Comparison of ENCODE assay signal across 7 cellular contexts in genomic region chr4:4348585-4348984, GRCh38. TPM values are rescaled to one million over a fixed set of nuclear protein-coding genes. Genes with fewer than 3 reads are reported as not detected.
DNase-seq lines count a peak whose midpoint lies in the region; ATAC-seq, FAIRE-seq and TF ChIP-seq lines count a peak whose summit lies in the region.
"Not testable (repeated sequence)": the region's sequence is repeated elsewhere in the genome, so short reads cannot be mapped to it uniquely, and the experiment has no call there.

No MANE protein-coding gene starts in this region.

- peaks cover 0 to 20% (median 9%) of the 10 kb centered on the region in 3 donors for H3K36me3 Mint-ChIP-seq in CD8-positive, alpha-beta memory T cell
- H3K36me3 Mint-ChIP-seq in activated CD4-positive, alpha-beta T cell treated with anti-CD3 and anti-CD28 coated beads, Interleukin-2, amount 10 ng/mL, durations not matched to agents 24 days and 14 days (ENCODE audit: low read depth); activated T-cell treated with anti-CD3 and anti-CD28 coated beads, Interleukin-2, amount 50 U/mL, for 4 hours (ENCODE audit: insufficient read depth); activated naive CD4-positive, alpha-beta T cell treated with anti-CD3 and anti-CD28 coated beads, Interleukin-2, amount 50 U/mL, for 24 hours: not testable (repeated sequence)

- peak; percentile 23 to 35 for ATAC-seq in activated T-cell treated with anti-CD3 and anti-CD28 coated beads, Interleukin-2, amount 50 U/mL, for 4 hours

- not testable (repeated sequence) for TF ChIP-seq CTCF in OCI-LY1 (IDR thresholded peaks at IDR 0.05; ENCODE audit: low read length); H1 (IDR thresholded peaks at IDR 0.05; ENCODE audit: control extremely low read depth in 1 of 3, insufficient read depth in 1 of 3, low read depth in 1 of 3, low read length in 3 of 3)

- H3K9ac ChIP-seq in OCI-LY1 (ENCODE audit: low read length); H1 (replicated peaks in 1 of 4; ENCODE audit: extremely low read depth in 1 of 4, low read depth in 3 of 4, low read length in 3 of 4): not testable (repeated sequence)

- not testable (repeated sequence) for H3K27me3 ChIP-seq in CD8-positive, alpha-beta memory T cell (ENCODE audit: insufficient read depth, low read length, poor library complexity, severe bottlenecking); OCI-LY1 (ENCODE audit: insufficient read depth, low read length); H1 (replicated peaks in 1 of 4; ENCODE audit: control insufficient read depth in 3 of 4, extremely low read depth in 1 of 4, insufficient read depth in 3 of 4, low read length in 3 of 4)

- not testable (repeated sequence) for H3K27ac ChIP-seq in CD8-positive, alpha-beta memory T cell (ENCODE audit: low read depth, low read length); H1 (ENCODE audit: low read depth, low read length)
- H3K27ac ChIP-seq in OCI-LY1 (ENCODE audit: low read depth, low read length, poor library complexity, severe bottlenecking): peak overlapping the region; percentile 65

- H3K27me3 Mint-ChIP-seq in CD8-positive, alpha-beta memory T cell; activated CD4-positive, alpha-beta T cell treated with anti-CD3 and anti-CD28 coated beads, Interleukin-2, amount 10 ng/mL, durations not matched to agents 24 days and 14 days; activated T-cell treated with anti-CD3 and anti-CD28 coated beads, Interleukin-2, amount 50 U/mL, for 4 hours (ENCODE audit: low read depth); activated naive CD4-positive, alpha-beta T cell treated with anti-CD3 and anti-CD28 coated beads, Interleukin-2, amount 50 U/mL, for 24 hours: not testable (repeated sequence)

- H3K79me1 ChIP-seq in H1 (ENCODE audit: low read depth, low read length): not testable (repeated sequence)

- H3K14ac ChIP-seq in H1 (ENCODE audit: insufficient read length): not testable (repeated sequence)

- not testable (repeated sequence) for H4K91ac ChIP-seq in H1 (replicated peaks; ENCODE audit: insufficient read length, low read length)

- H3F3A ChIP-seq in OCI-LY1 (ENCODE audit: insufficient read depth, low read length): not testable (repeated sequence)

- not testable (repeated sequence) for H2AFZ ChIP-seq in OCI-LY1 (ENCODE audit: low read length); H1 (ENCODE audit: low read length)

- not testable (repeated sequence) for H2BK20ac ChIP-seq in H1 (ENCODE audit: low read length)

- H3K23ac ChIP-seq in H1 (ENCODE audit: insufficient read length): not testable (repeated sequence)

- H3K36me3 ChIP-seq in CD8-positive, alpha-beta memory T cell (ENCODE audit: insufficient read depth, low read length); H1 (ENCODE audit: control insufficient read depth in 2 of 4, insufficient read depth in 4 of 4, low read length in 3 of 4): not testable (repeated sequence)
- peaks cover 10% of the 10 kb centered on the region for H3K36me3 ChIP-seq in OCI-LY1 (ENCODE audit: insufficient read depth, low read length)

- not testable (repeated sequence) for H3K23me2 ChIP-seq in H1 (ENCODE audit: low read depth, low read length)

- not testable (repeated sequence) for H3K9me2 ChIP-seq in OCI-LY1 (ENCODE audit: low read depth, low read length)

- not testable (repeated sequence) for TF ChIP-seq EP300 in H1 (IDR thresholded peaks at IDR 0.05; ENCODE audit: borderline replicate concordance in 1 of 2, low read depth in 2 of 2, low read length in 2 of 2)

- not testable (repeated sequence) for H3K4ac ChIP-seq in H1 (replicated peaks; ENCODE audit: insufficient read length, low read depth, low read length)

- H3K79me2 ChIP-seq in OCI-LY1 (ENCODE audit: insufficient read depth, low read length); H1 (ENCODE audit: control insufficient read depth in 1 of 2, insufficient read depth in 2 of 2, low read length in 2 of 2): not testable (repeated sequence)

- not testable (repeated sequence) for H3K18ac ChIP-seq in H1 (ENCODE audit: extremely low read depth, low read length)

- H2BK120ac ChIP-seq in H1 (replicated peaks; ENCODE audit: low read depth, low read length): not testable (repeated sequence)

- H2BK5ac ChIP-seq in H1 (ENCODE audit: low read depth, low read length): not testable (repeated sequence)

- peaks cover 21 to 45% (median 33%) of the 10 kb centered on the region in 3 donors for H3K4me1 Mint-ChIP-seq in CD8-positive, alpha-beta memory T cell
- peaks cover 14% of the 10 kb centered on the region for H3K4me1 Mint-ChIP-seq in activated CD4-positive, alpha-beta T cell treated with anti-CD3 and anti-CD28 coated beads, Interleukin-2, amount 10 ng/mL, durations not matched to agents 24 days and 14 days
- peaks cover 23% of the 10 kb centered on the region for H3K4me1 Mint-ChIP-seq in activated T-cell treated with anti-CD3 and anti-CD28 coated beads, Interleukin-2, amount 50 U/mL, for 4 hours (ENCODE audit: low read depth)
- H3K4me1 Mint-ChIP-seq in activated naive CD4-positive, alpha-beta T cell treated with anti-CD3 and anti-CD28 coated beads, Interleukin-2, amount 50 U/mL, for 24 hours: peaks cover 27% of the 10 kb centered on the region

- not testable (repeated sequence) for TF ChIP-seq POLR2A in H1 (IDR thresholded peaks at IDR 0.05; ENCODE audit: control extremely low read depth in 1 of 2, low read depth in 2 of 2, low read length in 2 of 2)

- CTCF ChIA-PET in CD8-positive, alpha-beta memory T cell (lab: Charles Lee): interaction anchor here (0.8 to 4.5 kb wide), 8 partner anchors 9 to 176 kb away, joined by 3 to 21 read pairs (median 4); partner anchors contain the start of gene NSG1
- CTCF ChIA-PET in H1 (lab: Charles Lee; ENCODE audit: partially characterized antibody): interaction anchor here (0.7 to 1.8 kb wide), 5 partner anchors 9 to 81 kb away, joined by 3 to 5 read pairs (median 3); no protein-coding TSS in a partner anchor

- not testable (repeated sequence) for H4K20me1 ChIP-seq in OCI-LY1 (ENCODE audit: insufficient read depth, low read length); H1 (replicated peaks in 1 of 2; ENCODE audit: control insufficient read depth in 1 of 2, insufficient read depth in 2 of 2, low read length in 2 of 2)

- peak overlapping the region; percentile 14 to 84 (median 71) for H3K4me3 Mint-ChIP-seq in CD8-positive, alpha-beta memory T cell
- H3K4me3 Mint-ChIP-seq in activated CD4-positive, alpha-beta T cell treated with anti-CD3 and anti-CD28 coated beads, Interleukin-2, amount 10 ng/mL, durations not matched to agents 24 days and 14 days: peak overlapping the region; percentile 36
- H3K4me3 Mint-ChIP-seq in activated T-cell treated with anti-CD3 and anti-CD28 coated beads, Interleukin-2, amount 50 U/mL, for 4 hours: not testable (repeated sequence)
- peak overlapping the region; percentile 17 for H3K4me3 Mint-ChIP-seq in activated naive CD4-positive, alpha-beta T cell treated with anti-CD3 and anti-CD28 coated beads, Interleukin-2, amount 50 U/mL, for 24 hours

- not testable (repeated sequence) for H3K4me3 ChIP-seq in CD8-positive, alpha-beta memory T cell (ENCODE audit: low read length); OCI-LY1 (ENCODE audit: low read depth, low read length, poor library complexity, severe bottlenecking); H1 (ENCODE audit: extremely low read depth in 1 of 4, insufficient read depth in 2 of 4, low read depth in 3 of 4, low read length in 4 of 4)

- not testable (repeated sequence) for H2AK5ac ChIP-seq in H1 (ENCODE audit: low read depth, low read length)

- not testable (repeated sequence) for H4K8ac ChIP-seq in H1 (ENCODE audit: extremely low read depth, insufficient read depth, low read length)

- not testable (repeated sequence) for FAIRE-seq in H1 (lab: Jason Lieb, UNC)

- H3K4me2 ChIP-seq in OCI-LY1 (ENCODE audit: low read length); H1 (ENCODE audit: insufficient read depth in 1 of 2, low read depth in 2 of 2, low read length in 2 of 2): not testable (repeated sequence)

- not testable (repeated sequence) for H3K56ac ChIP-seq in H1 (replicated peaks; ENCODE audit: insufficient read length, low read depth, low read length)

- peaks cover 3 to 22% (median 9%) of the 10 kb centered on the region in 5 donors for H3K9me3 Mint-ChIP-seq in CD8-positive, alpha-beta memory T cell
- not testable (repeated sequence) for H3K9me3 Mint-ChIP-seq in activated CD4-positive, alpha-beta T cell treated with anti-CD3 and anti-CD28 coated beads, Interleukin-2, amount 10 ng/mL, durations not matched to agents 24 days and 14 days; activated T-cell treated with anti-CD3 and anti-CD28 coated beads, Interleukin-2, amount 50 U/mL, for 4 hours; activated naive CD4-positive, alpha-beta T cell treated with anti-CD3 and anti-CD28 coated beads, Interleukin-2, amount 50 U/mL, for 24 hours

- TF ChIP-seq RAD21 in H1 (IDR thresholded peaks at IDR 0.05 in 1 of 2, conservative IDR thresholded peaks at IDR 0.05 in 1 of 2; ENCODE audit: low read depth in 2 of 2, low read length in 2 of 2): not testable (repeated sequence)

- H2BK12ac ChIP-seq in H1 (ENCODE audit: low read depth, low read length): not testable (repeated sequence)

- H2BK15ac ChIP-seq in H1 (ENCODE audit: low read length): not testable (repeated sequence)

- intact Hi-C loops in activated CD4-positive, alpha-beta T cell treated with anti-CD3 and anti-CD28 coated beads, Interleukin-2, amount 10 ng/mL, durations not matched to agents 24 days and 14 days (cut with micrococcal nuclease): not testable (repeated sequence)

- not testable (repeated sequence) for H4K5ac ChIP-seq in H1 (ENCODE audit: insufficient read length, low read depth, low read length)

- POLR2A ChIA-PET in CD8-positive, alpha-beta memory T cell (lab: Charles Lee): interaction anchor here (1.8 to 2.4 kb wide), 2 partner anchors 39 to 100 kb away, joined by 10 read pairs; partner anchors contain the start of genes NSG1 and TMEM128
- POLR2A ChIA-PET in H1 (lab: Charles Lee; ENCODE audit: partially characterized antibody): not testable (repeated sequence)

- peak; percentile 13 to 86 (median 76) for DNase-seq in CD8-positive, alpha-beta memory T cell
- DNase-seq in activated CD4-positive, alpha-beta T cell treated with anti-CD3 and anti-CD28 coated beads, Interleukin-2, amount 10 ng/mL, durations not matched to agents 24 days and 14 days: peak; percentile 85
- not testable (repeated sequence) for DNase-seq in activated T-cell treated with anti-CD3 and anti-CD28 coated beads, Interleukin-2, amount 50 U/mL, for 4 hours; H1 (ENCODE audit: low read depth in 1 of 2, low spot score in 2 of 2)
- peak; percentile 1 for DNase-seq in stimulated activated CD8-positive, alpha-beta memory T cell treated with anti-CD3 and anti-CD28 coated beads, Interleukin-12 subunit alpha, Interleukin-12 subunit beta, amount 100 ng/mL, for 4 hours (ENCODE audit: low read depth)

- H3K27ac Mint-ChIP-seq in CD8-positive, alpha-beta memory T cell: peak overlapping the region; percentile 62 to 96 (median 92)
- not testable (repeated sequence) for H3K27ac Mint-ChIP-seq in activated CD4-positive, alpha-beta T cell treated with anti-CD3 and anti-CD28 coated beads, Interleukin-2, amount 10 ng/mL, durations not matched to agents 24 days and 14 days; activated naive CD4-positive, alpha-beta T cell treated with anti-CD3 and anti-CD28 coated beads, Interleukin-2, amount 50 U/mL, for 24 hours

- peaks cover 22% of the 10 kb centered on the region for H3K4me1 ChIP-seq in CD8-positive, alpha-beta memory T cell (ENCODE audit: insufficient read depth, low read length)
- peaks cover 43% of the 10 kb centered on the region for H3K4me1 ChIP-seq in OCI-LY1 (ENCODE audit: insufficient read depth, low read length, severe bottlenecking)
- not testable (repeated sequence) for H3K4me1 ChIP-seq in H1 (replicated peaks in 1 of 4; ENCODE audit: control insufficient read depth in 3 of 4, insufficient read depth in 4 of 4, low read length in 3 of 4)

- 81% methylated on average over 9 of the region's 9 CpGs; no CpG with 5 or more reads in 1 of the 2 experiments for WGBS in H1 (ENCODE audit: extremely low coverage in 1 of 2, insufficient coverage in 1 of 2, insufficient read length in 1 of 2, insufficient replicate concordance in 2 of 2, low coverage in 1 of 2, low lambda C conversion rate in 2 of 2, missing lambda C conversion rate in 1 of 2), 2 experiments

- H3K9me3 ChIP-seq in CD8-positive, alpha-beta memory T cell (ENCODE audit: low read length); OCI-LY1 (ENCODE audit: low read length); H1 (ENCODE audit: insufficient read depth in 2 of 2, low read depth in 1 of 2, low read length in 1 of 2): not testable (repeated sequence)

RNA-seq across cellular contexts. Expression of gene NSG1, which starts 38.3 kb away (rescaled TPM):
- total RNA-seq in CD8-positive, alpha-beta memory T cell: 10 to 100 TPM; 15.1 to 16.3 TPM
- 49.8 TPM for polyA plus RNA-seq in CD8-positive, alpha-beta memory T cell
- total RNA-seq in activated CD4-positive, alpha-beta T cell treated with anti-CD3 and anti-CD28 coated beads, Interleukin-2, amount 10 ng/mL, durations not matched to agents 24 days and 14 days: 0.09 and 0.44 TPM in 2 replicates
- 1 to 10 TPM; 1.2 to 3.5 (median 1.9) TPM for total RNA-seq in activated T-cell treated with anti-CD3 and anti-CD28 coated beads, Interleukin-2, amount 50 U/mL, for 4 hours
- total RNA-seq in H1 (2021; fragmentation: NEBNext Ultra II Directional; extraction: Animal tissue kit (Norgen Biotek cat#: 25700)): 56.6 and 61.4 TPM in 2 replicates
- polyA plus RNA-seq in H1 (2011; rRNA removed): 35.7 and 60.0 TPM in 2 replicates
- 34.1 TPM for polyA plus RNA-seq in H1 (2011; cell fraction: cytosol; rRNA removed)
- polyA plus RNA-seq in H1 (2011; cell fraction: nucleus; rRNA removed): 44.9 TPM
- 52.4 to 65.6 TPM (median 59.1 TPM) in 4 replicates for polyA plus RNA-seq in H1 (2012, experiment 1 of 2)
- polyA plus RNA-seq in H1 (2012, experiment 2 of 2): 30.2 TPM
- 44.8 TPM for polyA plus RNA-seq in H1 (2013, experiment 1 of 2)
- 56.6 TPM for polyA plus RNA-seq in H1 (2013, experiment 2 of 2)
- polyA minus RNA-seq in H1 (2011; rRNA and poly(A)+ RNA removed): 30.0 and 42.4 TPM in 2 replicates
- polyA minus RNA-seq in H1 (2011; cell fraction: cytosol; rRNA and poly(A)+ RNA removed): 14.4 TPM
- 11.0 TPM for polyA minus RNA-seq in H1 (2011; cell fraction: nucleus; rRNA and poly(A)+ RNA removed)

RNA-seq across cellular contexts. Expression of gene ZBTB49, which starts 58.5 kb away (rescaled TPM):
- 1 to 10 TPM; 7.9 to 8.7 TPM for total RNA-seq in CD8-positive, alpha-beta memory T cell
- 10.5 TPM for polyA plus RNA-seq in CD8-positive, alpha-beta memory T cell
- total RNA-seq in activated CD4-positive, alpha-beta T cell treated with anti-CD3 and anti-CD28 coated beads, Interleukin-2, amount 10 ng/mL, durations not matched to agents 24 days and 14 days: 7.2 and 8.6 TPM in 2 replicates
- 1 to 10 TPM; 4.5 to 6.9 (median 6.2) TPM for total RNA-seq in activated T-cell treated with anti-CD3 and anti-CD28 coated beads, Interleukin-2, amount 50 U/mL, for 4 hours
- 6.8 and 8.6 TPM in 2 replicates for total RNA-seq in H1 (2021; fragmentation: NEBNext Ultra II Directional; extraction: Animal tissue kit (Norgen Biotek cat#: 25700))
- 3.0 and 4.2 TPM in 2 replicates for polyA plus RNA-seq in H1 (2011; rRNA removed)
- polyA plus RNA-seq in H1 (2011; cell fraction: cytosol; rRNA removed): 4.5 TPM
- 5.7 TPM for polyA plus RNA-seq in H1 (2011; cell fraction: nucleus; rRNA removed)
- polyA plus RNA-seq in H1 (2012, experiment 1 of 2): 3.7 to 5.5 TPM (median 4.1 TPM) in 4 replicates
- polyA plus RNA-seq in H1 (2012, experiment 2 of 2): 1.3 TPM
- 3.2 TPM for polyA plus RNA-seq in H1 (2013, experiment 1 of 2)
- 3.0 TPM for polyA plus RNA-seq in H1 (2013, experiment 2 of 2)
- 8.1 and 9.1 TPM in 2 replicates for polyA minus RNA-seq in H1 (2011; rRNA and poly(A)+ RNA removed)
- 2.7 TPM for polyA minus RNA-seq in H1 (2011; cell fraction: cytosol; rRNA and poly(A)+ RNA removed)
- polyA minus RNA-seq in H1 (2011; cell fraction: nucleus; rRNA and poly(A)+ RNA removed): 8.5 TPM

RNA-seq across cellular contexts. Expression of gene LYAR, which starts 58.6 kb away (rescaled TPM):
- total RNA-seq in CD8-positive, alpha-beta memory T cell: 100 to 1,000 TPM in 1 of 2 experiments, 10 to 100 TPM in 1; 95.8 to 103 TPM
- 187 TPM for polyA plus RNA-seq in CD8-positive, alpha-beta memory T cell
- 93.9 and 95.5 TPM in 2 replicates for total RNA-seq in activated CD4-positive, alpha-beta T cell treated with anti-CD3 and anti-CD28 coated beads, Interleukin-2, amount 10 ng/mL, durations not matched to agents 24 days and 14 days
- 100 to 1,000 TPM; 114 to 129 (median 118) TPM for total RNA-seq in activated T-cell treated with anti-CD3 and anti-CD28 coated beads, Interleukin-2, amount 50 U/mL, for 4 hours
- 46.2 and 46.9 TPM in 2 replicates for total RNA-seq in H1 (2021; fragmentation: NEBNext Ultra II Directional; extraction: Animal tissue kit (Norgen Biotek cat#: 25700))
- 4.4 and 6.5 TPM in 2 replicates for polyA plus RNA-seq in H1 (2011; rRNA removed)
- polyA plus RNA-seq in H1 (2011; cell fraction: cytosol; rRNA removed): 17.4 TPM
- 2.7 TPM for polyA plus RNA-seq in H1 (2011; cell fraction: nucleus; rRNA removed)
- polyA plus RNA-seq in H1 (2012, experiment 1 of 2): 32.4 to 57.2 TPM (median 37.2 TPM) in 4 replicates
- polyA plus RNA-seq in H1 (2012, experiment 2 of 2): 9.6 TPM
- polyA plus RNA-seq in H1 (2013, experiment 1 of 2): 83.5 TPM
- polyA plus RNA-seq in H1 (2013, experiment 2 of 2): 85.9 TPM
- polyA minus RNA-seq in H1 (2011; rRNA and poly(A)+ RNA removed): 2.1 and 3.6 TPM in 2 replicates
- 4.0 TPM for polyA minus RNA-seq in H1 (2011; cell fraction: cytosol; rRNA and poly(A)+ RNA removed)
- polyA minus RNA-seq in H1 (2011; cell fraction: nucleus; rRNA and poly(A)+ RNA removed): 4.6 TPM
